ENCODE assay signal across 2 cellular contexts in the genomic region with DNA sequence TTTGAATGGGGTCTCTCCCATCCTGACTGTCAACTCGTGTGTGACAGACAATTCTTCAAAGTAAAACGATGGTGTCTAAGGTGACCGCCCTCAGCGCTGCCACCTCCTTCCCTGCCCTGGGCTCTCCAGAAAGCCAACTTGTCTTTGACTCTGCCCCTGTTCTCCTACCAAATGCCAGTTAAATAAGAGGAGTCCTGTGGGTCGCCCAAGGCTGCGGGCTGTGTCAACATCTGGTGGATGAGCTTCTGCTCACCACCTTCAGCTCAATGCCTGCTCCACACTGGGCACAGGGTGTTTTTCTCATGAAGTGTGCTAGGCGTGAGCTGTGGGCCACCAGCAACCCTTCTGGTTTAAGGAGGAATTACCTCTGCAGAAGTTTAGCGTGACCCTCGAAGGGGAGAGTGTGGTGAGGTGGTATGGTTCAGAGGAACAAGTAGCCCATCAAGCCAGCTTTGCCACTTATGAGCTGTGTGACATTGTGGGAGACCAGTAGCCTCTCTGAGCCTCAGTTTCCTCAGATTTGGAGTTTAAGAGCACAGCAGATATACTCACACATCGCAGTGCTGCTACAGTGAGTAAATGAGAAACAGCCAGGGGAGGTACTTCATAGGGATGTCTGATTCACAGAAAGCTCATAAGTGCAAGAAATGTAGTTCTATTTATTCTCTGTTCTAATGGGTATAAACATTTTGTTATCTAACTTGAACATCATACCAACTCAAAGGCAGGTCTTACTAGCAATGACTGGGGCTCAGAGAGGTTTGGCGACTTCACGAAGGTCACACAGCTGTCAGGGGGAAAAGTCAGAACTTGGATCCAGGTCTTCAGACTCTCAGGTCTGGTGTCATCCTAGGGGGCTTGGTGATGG.
TF ChIP-seq lines count a peak whose summit lies in the region.

No MANE protein-coding gene starts in this region.

TF ChIP-seq in H1, 55 proteins besides CTCF, POLR2A, EP300 and RAD21:
- TF ChIP-seq SP4 (IDR thresholded peaks at IDR 0.05; ENCODE audit: low read length): no peak
- TF ChIP-seq PHF8 (conservative IDR thresholded peaks at IDR 0.05; ENCODE audit: low read depth, low read length): no peak
- no peak for TF ChIP-seq CHD2 (IDR thresholded peaks at IDR 0.05; ENCODE audit: low read length)
- no peak for TF ChIP-seq MAX (IDR thresholded peaks at IDR 0.05)
- TF ChIP-seq ASH2L (IDR thresholded peaks at IDR 0.05; ENCODE audit: low read length): no peak
- no peak for TF ChIP-seq SUZ12 (IDR thresholded peaks at IDR 0.05; ENCODE audit: low read length)
- no peak for TF ChIP-seq POLR2AphosphoS5 (IDR thresholded peaks at IDR 0.05; ENCODE audit: low read depth, low read length)
- TF ChIP-seq BRCA1 (IDR thresholded peaks at IDR 0.05; ENCODE audit: low read depth, low read length): no peak
- no peak for TF ChIP-seq RXRA (IDR thresholded peaks at IDR 0.05; ENCODE audit: insufficient read depth, low read depth, low read length)
- no peak for TF ChIP-seq YY1 (IDR thresholded peaks at IDR 0.05; ENCODE audit: low read depth, low read length)
- no peak for TF ChIP-seq SP2 (IDR thresholded peaks at IDR 0.05; ENCODE audit: low read length)
- TF ChIP-seq RBBP5 (IDR thresholded peaks at IDR 0.05; ENCODE audit: borderline replicate concordance, low read depth, low read length): no peak
- TF ChIP-seq, protein P1, sequence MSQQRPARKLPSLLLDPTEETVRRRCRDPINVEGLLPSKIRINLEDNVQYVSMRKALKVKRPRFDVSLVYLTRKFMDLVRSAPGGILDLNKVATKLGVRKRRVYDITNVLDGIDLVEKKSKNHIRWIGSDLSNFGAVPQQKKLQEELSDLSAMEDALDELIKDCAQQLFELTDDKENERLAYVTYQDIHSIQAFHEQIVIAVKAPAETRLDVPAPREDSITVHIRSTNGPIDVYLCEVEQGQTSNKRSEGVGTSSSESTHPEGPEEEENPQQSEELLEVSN (IDR thresholded peaks at IDR 0.05): no peak
- no peak for TF ChIP-seq EGR1 (IDR thresholded peaks at IDR 0.05; ENCODE audit: borderline replicate concordance, low read depth, low read length)
- TF ChIP-seq TEAD4 (IDR thresholded peaks at IDR 0.05; ENCODE audit: low read depth, low read length): no peak
- TF ChIP-seq TBP (IDR thresholded peaks at IDR 0.05; ENCODE audit: low read depth, low read length): no peak
- TF ChIP-seq TCF12 (IDR thresholded peaks at IDR 0.05; ENCODE audit: low read depth, low read length): no peak
- no peak for TF ChIP-seq SP1 (IDR thresholded peaks at IDR 0.05; ENCODE audit: low read depth, low read length)
- no peak for TF ChIP-seq KDM1A (IDR thresholded peaks at IDR 0.05; ENCODE audit: borderline replicate concordance, low read length)
TF ChIP-seq in H1: peak in this region for 0.

TF ChIP-seq in WTC11, 78 proteins besides CTCF, POLR2A, EP300 and RAD21:
- TF ChIP-seq USF1 (CRISPR knock-in tag; IDR thresholded peaks at IDR 0.05) (no peak), OVOL2 (CRISPR knock-in tag; IDR thresholded peaks at IDR 0.05; ENCODE audit: borderline replicate concordance) (no peak), ZNF532 (CRISPR knock-in tag; IDR thresholded peaks at IDR 0.05; ENCODE audit: borderline replicate concordance) (no peak), TEAD1 (CRISPR knock-in tag; IDR thresholded peaks at IDR 0.05) (no peak), NFATC4 (CRISPR knock-in tag; IDR thresholded peaks at IDR 0.05) (no peak), CBFB (CRISPR knock-in tag; IDR thresholded peaks at IDR 0.05; ENCODE audit: low read depth) (no peak), ZNF671 (CRISPR knock-in tag; IDR thresholded peaks at IDR 0.05) (no peak), MXD4 (CRISPR knock-in tag; IDR thresholded peaks at IDR 0.05; ENCODE audit: borderline replicate concordance) (no peak), AFF4 (CRISPR knock-in tag; IDR thresholded peaks at IDR 0.05; ENCODE audit: borderline replicate concordance) (no peak), KAT7 (CRISPR knock-in tag; IDR thresholded peaks at IDR 0.05; ENCODE audit: borderline replicate concordance) (no peak), AR (CRISPR knock-in tag; IDR thresholded peaks at IDR 0.05) (no peak)
- TF ChIP-seq, protein P2, sequence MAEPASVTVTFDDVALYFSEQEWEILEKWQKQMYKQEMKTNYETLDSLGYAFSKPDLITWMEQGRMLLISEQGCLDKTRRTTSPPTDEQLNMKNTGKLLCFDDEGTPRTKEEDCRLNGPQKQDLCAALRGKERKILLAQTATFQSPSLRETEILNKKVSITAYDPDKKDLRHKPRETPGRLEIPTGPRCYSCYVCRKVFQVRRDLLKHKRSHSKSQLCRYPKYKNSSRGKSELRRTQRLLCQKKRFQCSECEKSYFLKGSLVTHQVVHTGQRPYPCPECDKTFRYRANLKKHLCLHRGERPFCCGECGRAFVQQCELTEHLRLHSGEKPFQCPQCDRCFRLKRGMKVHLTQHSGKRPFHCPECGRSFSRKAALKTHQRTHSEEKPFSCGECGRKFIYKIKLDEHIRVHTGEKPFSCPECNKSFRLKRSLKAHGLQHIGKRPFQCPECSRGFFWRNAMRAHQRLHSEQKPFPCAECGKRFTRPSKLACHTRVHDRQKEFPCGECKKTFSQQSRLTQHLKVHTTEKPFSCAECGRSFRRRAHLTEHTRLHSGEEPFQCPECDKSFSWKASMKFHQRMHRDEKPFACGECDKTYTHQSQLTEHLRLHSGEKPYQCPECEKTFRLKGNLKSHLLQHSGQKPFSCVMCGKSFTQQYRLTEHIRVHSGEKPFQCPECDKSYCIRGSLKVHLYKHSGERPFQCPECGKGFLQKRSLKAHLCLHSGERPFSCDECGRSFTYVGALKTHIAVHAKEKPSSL (CRISPR knock-in tag; conservative IDR thresholded peaks at IDR 0.05): no peak
- TF ChIP-seq, protein P3, sequence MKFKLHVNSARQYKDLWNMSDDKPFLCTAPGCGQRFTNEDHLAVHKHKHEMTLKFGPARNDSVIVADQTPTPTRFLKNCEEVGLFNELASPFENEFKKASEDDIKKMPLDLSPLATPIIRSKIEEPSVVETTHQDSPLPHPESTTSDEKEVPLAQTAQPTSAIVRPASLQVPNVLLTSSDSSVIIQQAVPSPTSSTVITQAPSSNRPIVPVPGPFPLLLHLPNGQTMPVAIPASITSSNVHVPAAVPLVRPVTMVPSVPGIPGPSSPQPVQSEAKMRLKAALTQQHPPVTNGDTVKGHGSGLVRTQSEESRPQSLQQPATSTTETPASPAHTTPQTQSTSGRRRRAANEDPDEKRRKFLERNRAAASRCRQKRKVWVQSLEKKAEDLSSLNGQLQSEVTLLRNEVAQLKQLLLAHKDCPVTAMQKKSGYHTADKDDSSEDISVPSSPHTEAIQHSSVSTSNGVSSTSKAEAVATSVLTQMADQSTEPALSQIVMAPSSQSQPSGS (CRISPR knock-in tag; IDR thresholded peaks at IDR 0.05; ENCODE audit: borderline replicate concordance, low read depth): no peak
